ENCODE assay signal across 33 cellular contexts in genomic region chr16:72131036-72131435, GRCh38. TPM values are rescaled to one million over a fixed set of nuclear protein-coding genes. Genes with fewer than 3 reads are reported as not detected.
DNase-seq lines count a peak whose midpoint lies in the region; ATAC-seq and TF ChIP-seq lines count a peak whose summit lies in the region.
"Had no signal": no experiment of that assay in that cellular context is flagged by ENCODE, and none has a peak within 500 bp of the region (broad histone marks: within the 10 kb centered on the region; RNA-seq: fewer than 3 reads in every experiment).

No MANE protein-coding gene starts in this region.

- peaks cover 8% of the 10 kb centered on the region for H3K4me1 Mint-ChIP-seq in type B pancreatic cell (ENCODE audit: unreplicated experiment)
- H3K4me1 Mint-ChIP-seq in activated T-cell treated with anti-CD3 and anti-CD28 coated beads, Interleukin-2, amount 50 U/mL, for 24 hours (ENCODE audit: low read depth) = no peaks in the 10 kb centered on the region
- H3K4me1 Mint-ChIP-seq: immature natural killer cell, naive B cell had no signal

- TF ChIP-seq RAD21 in Ishikawa (IDR thresholded peaks at IDR 0.05; ENCODE audit: low read depth) = no peak

- peak; percentile 4 to 8 for DNase-seq in cardiac fibroblast (ENCODE audit: low read depth in 2 of 2)
- DNase-seq in left kidney (ENCODE audit: low read depth, low spot score) = peak; percentile 21
- peak; percentile 27 for DNase-seq in type B pancreatic cell (ENCODE audit: extremely low spot score, unreplicated experiment)
- DNase-seq in activated T-cell treated with anti-CD3 and anti-CD28 coated beads, Interleukin-2, amount 50 U/mL, for 24 hours = no peak
- DNase-seq in DMS153 (lab: John Stamatoyannopoulos, UW) = no peak
- DNase-seq: activated CD4-positive, alpha-beta memory T cell treated with anti-CD3 and anti-CD28 coated beads for 36 hours; activated CD4-positive, alpha-beta T cell treated with anti-CD3 and anti-CD28 coated beads for 1 hour; activated naive CD4-positive, alpha-beta T cell treated with Interleukin-2 at 50 U/mL for 16 hours; body of pancreas; C1 segment of cervical spinal cord; cerebellar nuclear complex; DND-41; immature natural killer cell; Kasumi-1; naive B cell; NCI-H1436; NCI-H345; NCI-H69; SK-N-SH; stimulated activated CD4-positive, alpha-beta T cell treated with anti-CD3 and anti-CD28 coated beads, Interleukin-4, amount 100 ng/mL, for 1 hour; stomach; T-helper 2 cell; tibial artery had no signal

- no peaks in the 10 kb centered on the region for H3K27me3 Mint-ChIP-seq in type B pancreatic cell
- no peaks in the 10 kb centered on the region for H3K27me3 Mint-ChIP-seq in activated T-cell treated with anti-CD3 and anti-CD28 coated beads, Interleukin-2, amount 50 U/mL, for 24 hours
- H3K27me3 Mint-ChIP-seq: activated CD4-positive, alpha-beta memory T cell treated with anti-CD3 and anti-CD28 coated beads for 36 hours; naive B cell had no signal

- no peaks in the 10 kb centered on the region for H3K36me3 Mint-ChIP-seq in type B pancreatic cell
- H3K36me3 Mint-ChIP-seq in activated T-cell treated with anti-CD3 and anti-CD28 coated beads, Interleukin-2, amount 50 U/mL, for 24 hours (ENCODE audit: low read depth) = no peaks in the 10 kb centered on the region
- H3K36me3 Mint-ChIP-seq: activated CD4-positive, alpha-beta memory T cell treated with anti-CD3 and anti-CD28 coated beads for 36 hours; immature natural killer cell; mesothelial cell of epicardium; naive B cell had no signal

- no peak overlapping the region for H3K4me3 ChIP-seq in cardiac fibroblast (replicated peaks in 1 of 2; ENCODE audit: low read depth in 2 of 2, low read length in 2 of 2)
- H3K4me3 ChIP-seq: body of pancreas, HAP-1, hepatocyte, prostate gland, stomach, tibial artery had no signal

- no peak overlapping the region for H3K27ac Mint-ChIP-seq in type B pancreatic cell
- no peak overlapping the region for H3K27ac Mint-ChIP-seq in activated T-cell treated with anti-CD3 and anti-CD28 coated beads, Interleukin-2, amount 50 U/mL, for 24 hours
- H3K27ac Mint-ChIP-seq: activated CD4-positive, alpha-beta memory T cell treated with anti-CD3 and anti-CD28 coated beads for 36 hours; immature natural killer cell; mesothelial cell of epicardium had no signal

- TF ChIP-seq EP300 in Ishikawa (IDR thresholded peaks at IDR 0.05; ENCODE audit: borderline replicate concordance) = no peak

- no peak for ATAC-seq in HG02840 (IDR thresholded peaks at IDR 0.05; ENCODE audit: low FRiP score, unreplicated experiment)
- ATAC-seq: body of pancreas, HepG2, left lobe of liver, Right ventricle myocardium inferior, sciatic nerve had no signal

- no peaks in the 10 kb centered on the region for H3K9me3 Mint-ChIP-seq in type B pancreatic cell
- no peaks in the 10 kb centered on the region for H3K9me3 Mint-ChIP-seq in activated T-cell treated with anti-CD3 and anti-CD28 coated beads, Interleukin-2, amount 50 U/mL, for 24 hours
- H3K9me3 Mint-ChIP-seq: activated CD4-positive, alpha-beta memory T cell treated with anti-CD3 and anti-CD28 coated beads for 36 hours; immature natural killer cell; mesothelial cell of epicardium; naive B cell had no signal

- TF ChIP-seq CTCF in cardiac fibroblast (IDR thresholded peaks at IDR 0.05; ENCODE audit: low read depth, low read length) (no peak), type B pancreatic cell (conservative IDR thresholded peaks at IDR 0.05) (no peak)

- H3K4me3 Mint-ChIP-seq in type B pancreatic cell = no peak overlapping the region
- H3K4me3 Mint-ChIP-seq in activated T-cell treated with anti-CD3 and anti-CD28 coated beads, Interleukin-2, amount 50 U/mL, for 24 hours = no peak overlapping the region
- H3K4me3 Mint-ChIP-seq: activated CD4-positive, alpha-beta memory T cell treated with anti-CD3 and anti-CD28 coated beads for 36 hours; immature natural killer cell; mesothelial cell of epicardium; naive B cell had no signal

TF ChIP-seq in Ishikawa, 13 proteins besides CTCF, POLR2A, EP300 and RAD21:
- TF ChIP-seq FOXM1 (IDR thresholded peaks at IDR 0.05; ENCODE audit: borderline replicate concordance, low read depth) (no peak), TAF1 (IDR thresholded peaks at IDR 0.05; ENCODE audit: low read depth) (no peak), NFIC (IDR thresholded peaks at IDR 0.05) (no peak), TEAD4 (IDR thresholded peaks at IDR 0.05) (peak; percentile 53), REST (IDR thresholded peaks at IDR 0.05; ENCODE audit: low read depth) (no peak)

RNA-seq across cellular contexts. Expression of gene DHX38, which starts 37.4 kb away (rescaled TPM):
- 62.7 and 75.6 TPM in 2 replicates for total RNA-seq in type B pancreatic cell (ENCODE audit: low replicate concordance)

RNA-seq across cellular contexts. Expression of gene TXNL4B, which starts 37.6 kb away (rescaled TPM):
- 12.2 and 17.8 TPM in 2 replicates for total RNA-seq in type B pancreatic cell (ENCODE audit: low replicate concordance)

RNA-seq across cellular contexts. Expression of gene PMFBP1, which starts 40.9 kb away (rescaled TPM):
- total RNA-seq in type B pancreatic cell (ENCODE audit: low replicate concordance) = 2.6 and 3.8 TPM in 2 replicates

Comparison
In these comparisons a context has a peak if more than half of its experiments do, and no peak if none do; other contexts are left out.
1. DNase-seq: peak in cardiac fibroblast (2 of 2), left kidney (single experiment) and type B pancreatic cell (single experiment); none in activated T-cell treated with anti-CD3 and anti-CD28 coated beads, Interleukin-2, amount 50 U/mL, for 24 hours (single experiment) and DMS153 (single experiment).